Comparison of ENCODE assay signal across 8 cellular contexts in the genomic region with DNA sequence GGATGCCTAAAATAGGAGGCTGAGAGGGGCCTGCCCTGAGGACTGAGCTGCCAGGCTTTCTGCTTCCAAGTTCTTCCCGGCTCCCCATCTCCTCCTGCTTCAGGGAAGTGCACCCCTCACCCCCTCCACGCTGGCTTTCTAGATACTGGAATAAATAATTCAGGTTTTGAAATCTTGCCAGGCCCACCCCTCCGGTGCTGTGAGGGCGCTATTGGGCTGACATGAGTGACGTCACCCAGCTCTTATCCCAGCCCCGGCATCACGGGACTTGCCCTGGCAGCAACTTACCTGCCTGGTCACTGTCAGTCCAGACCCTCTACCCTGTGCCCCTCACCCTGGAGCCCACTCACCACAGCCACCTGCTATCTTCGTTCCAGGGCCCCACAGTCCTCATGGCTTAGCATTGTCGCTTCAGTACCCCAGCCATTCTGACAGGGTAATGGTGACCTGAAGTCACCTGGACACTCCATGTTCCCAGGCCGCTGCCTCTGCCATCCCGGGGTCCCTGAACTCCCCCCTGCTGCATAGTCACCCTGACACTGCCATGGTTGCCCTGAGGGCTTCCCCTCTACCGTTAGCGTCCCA. TPM values are rescaled to one million over a fixed set of nuclear protein-coding genes. Genes with fewer than 3 reads are reported as not detected.
DNase-seq lines count a peak whose midpoint lies in the region; ATAC-seq and TF ChIP-seq lines count a peak whose summit lies in the region.

No MANE protein-coding gene starts in this region.

- H3K4me1 Mint-ChIP-seq in T-cell, result peaks cover 11 to 26% (median 24%) of the 10 kb centered on the region in 3 donors
- peaks cover 20% of the 10 kb centered on the region for H3K4me1 Mint-ChIP-seq in dendritic cell treated with granulocyte-macrophage colony-stimulating factor and Interleukin-4, amounts not matched to agents 40 ng/mL and 50 ng/mL, for 4 days (ENCODE audit: low read depth)
- H3K4me1 Mint-ChIP-seq in stimulated activated naive CD8-positive, alpha-beta T cell treated with anti-CD3 and anti-CD28 coated beads, Interleukin-15, Interleukin-2, amounts not matched to agents 100 ng/mL and 50 ng/mL, for 24 hours (ENCODE audit: low read depth), result peaks cover 17% of the 10 kb centered on the region

- no peak for ATAC-seq in T-cell (replicated peaks in 1 of 4)
- ATAC-seq in left lung, result peak; percentile 62
- ATAC-seq in HG02763 (IDR thresholded peaks at IDR 0.05; ENCODE audit: unreplicated experiment), result no peak
- ATAC-seq in GM19455 (IDR thresholded peaks at IDR 0.05; ENCODE audit: unreplicated experiment), result no peak

- TF ChIP-seq CTCF in left lung (IDR thresholded peaks at IDR 0.05), result no peak

- no peak overlapping the region for H3K27ac Mint-ChIP-seq in T-cell
- peak overlapping the region; percentile 74 for H3K27ac Mint-ChIP-seq in dendritic cell treated with granulocyte-macrophage colony-stimulating factor and Interleukin-4, amounts not matched to agents 40 ng/mL and 50 ng/mL, for 4 days
- peak overlapping the region; percentile 96 for H3K27ac Mint-ChIP-seq in stimulated activated naive CD8-positive, alpha-beta T cell treated with anti-CD3 and anti-CD28 coated beads, Interleukin-15, Interleukin-2, amounts not matched to agents 100 ng/mL and 50 ng/mL, for 24 hours

- peak overlapping the region in 1 of 2 donors; percentile 50 for H3K4me3 ChIP-seq in left lung

- peaks cover 9 to 32% of the 10 kb centered on the region in 2 donors for H3K4me1 ChIP-seq in left lung

- peak overlapping the region; percentile 69 to 95 (median 76) for H3K4me3 Mint-ChIP-seq in T-cell
- peak overlapping the region; percentile 76 for H3K4me3 Mint-ChIP-seq in dendritic cell treated with granulocyte-macrophage colony-stimulating factor and Interleukin-4, amounts not matched to agents 40 ng/mL and 50 ng/mL, for 4 days
- peak overlapping the region; percentile 85 for H3K4me3 Mint-ChIP-seq in stimulated activated naive CD8-positive, alpha-beta T cell treated with anti-CD3 and anti-CD28 coated beads, Interleukin-15, Interleukin-2, amounts not matched to agents 100 ng/mL and 50 ng/mL, for 24 hours

- no peaks in the 10 kb centered on the region for H3K36me3 ChIP-seq in left lung

- no peaks in the 10 kb centered on the region for H3K9me3 Mint-ChIP-seq in T-cell
- no peaks in the 10 kb centered on the region for H3K9me3 Mint-ChIP-seq in dendritic cell treated with granulocyte-macrophage colony-stimulating factor and Interleukin-4, amounts not matched to agents 40 ng/mL and 50 ng/mL, for 4 days
- no peaks in the 10 kb centered on the region for H3K9me3 Mint-ChIP-seq in stimulated activated naive CD8-positive, alpha-beta T cell treated with anti-CD3 and anti-CD28 coated beads, Interleukin-15, Interleukin-2, amounts not matched to agents 100 ng/mL and 50 ng/mL, for 24 hours

- no peaks in the 10 kb centered on the region for H3K9me3 ChIP-seq in left lung

- CTCF ChIA-PET in T-cell (lab: Charles Lee), result interaction anchor here (0.7 to 2.3 kb wide), 10 partner anchors 14 to 1514 kb away, joined by 3 to 9 read pairs (median 4); no protein-coding TSS in a partner anchor

- H3K27ac ChIP-seq in left lung, result peak overlapping the region; percentile 7 to 41

- H3K36me3 Mint-ChIP-seq in T-cell, result no peaks in the 10 kb centered on the region
- no peaks in the 10 kb centered on the region for H3K36me3 Mint-ChIP-seq in dendritic cell treated with granulocyte-macrophage colony-stimulating factor and Interleukin-4, amounts not matched to agents 40 ng/mL and 50 ng/mL, for 4 days (ENCODE audit: low read depth)
- H3K36me3 Mint-ChIP-seq in stimulated activated naive CD8-positive, alpha-beta T cell treated with anti-CD3 and anti-CD28 coated beads, Interleukin-15, Interleukin-2, amounts not matched to agents 100 ng/mL and 50 ng/mL, for 24 hours (ENCODE audit: low read depth), result no peaks in the 10 kb centered on the region

- H3K27me3 Mint-ChIP-seq in T-cell, result peaks cover 0 to 3% of the 10 kb centered on the region in 2 donors
- H3K27me3 Mint-ChIP-seq in dendritic cell treated with granulocyte-macrophage colony-stimulating factor and Interleukin-4, amounts not matched to agents 40 ng/mL and 50 ng/mL, for 4 days, result peaks cover 43% of the 10 kb centered on the region
- H3K27me3 Mint-ChIP-seq in stimulated activated naive CD8-positive, alpha-beta T cell treated with anti-CD3 and anti-CD28 coated beads, Interleukin-15, Interleukin-2, amounts not matched to agents 100 ng/mL and 50 ng/mL, for 24 hours, result no peaks in the 10 kb centered on the region

- POLR2A ChIA-PET in T-cell (lab: Charles Lee), result no interaction called here

- intact Hi-C loops in dendritic cell treated with granulocyte-macrophage colony-stimulating factor and Interleukin-4, amounts not matched to agents 40 ng/mL and 50 ng/mL, for 4 days (cut with micrococcal nuclease), result loop anchor here (1.0 kb wide), 2 partner anchors 34 to 91 kb away; no protein-coding TSS in a partner anchor
- intact Hi-C loops in left lung (cut with DNase I), result loop anchor here (5.0 to 10.0 kb wide), 3 partner anchors 34 to 94 kb away; no protein-coding TSS in a partner anchor

- DNase-seq in activated T-cell treated with anti-CD3 and anti-CD28 coated beads for 48 hours (ENCODE audit: low read depth) (peak; percentile 24), activated T-cell treated with anti-CD3 and anti-CD28 coated beads for 4 hours (no peak), T-cell (peak in 7 of 34 experiments; percentile 16 to 33 (median 24)), left lung (peak in 1 of 2 donors; percentile 67)

- peaks cover 0 to 15% of the 10 kb centered on the region in 2 donors for H3K27me3 ChIP-seq in left lung

RNA-seq across cellular contexts. Expression of gene GPR3, which starts 0.8 kb away (rescaled TPM):
- total RNA-seq in T-cell, result under 1 TPM in 2 of 5 donors, not detected in 3; 0.21 to 0.35 TPM
- total RNA-seq in left lung, result under 1 TPM; 0.16 to 0.29 TPM

RNA-seq across cellular contexts. Expression of gene CD164L2, which starts 8.5 kb away (rescaled TPM):
- total RNA-seq in T-cell (not detected), left lung (1 to 10 TPM; 4.0 to 5.9 TPM)

RNA-seq across cellular contexts. Expression of gene FCN3, which starts 17.0 kb away (rescaled TPM):
- under 1 TPM in 3 of 5 donors, not detected in 2; 0.26 to 0.44 (median 0.38) TPM for total RNA-seq in T-cell
- 100 to 1,000 TPM; 156 to 487 TPM for total RNA-seq in left lung

RNA-seq across cellular contexts. Expression of gene MAP3K6, which starts 24.8 kb away (rescaled TPM):
- total RNA-seq in T-cell (10 to 100 TPM in 3 of 5 donors, 1 to 10 TPM in 2; 7.0 to 31.1 (median 12.8) TPM), left lung (10 to 100 TPM; 81.7 to 83.3 TPM)

RNA-seq across cellular contexts. Expression of gene SYTL1, which starts 49.8 kb away (rescaled TPM):
- total RNA-seq in T-cell (100 to 1,000 TPM; 169 to 240 (median 199) TPM), left lung (10 to 100 TPM; 41.4 to 44.1 TPM)

Comparison
In these comparisons a context has a peak if more than half of its experiments do, and no peak if none do; other contexts are left out.
1. H3K27ac Mint-ChIP-seq: peak in dendritic cell treated with granulocyte-macrophage colony-stimulating factor and Interleukin-4, amounts not matched to agents 40 ng/mL and 50 ng/mL, for 4 days (single experiment) and stimulated activated naive CD8-positive, alpha-beta T cell treated with anti-CD3 and anti-CD28 coated beads, Interleukin-15, Interleukin-2, amounts not matched to agents 100 ng/mL and 50 ng/mL, for 24 hours (single experiment); none in T-cell (0 of 2).
2. RNA of gene CD164L2, which starts 8.5 kb away (total RNA-seq): 4.0 to 5.9 TPM in left lung; not detected in T-cell; every median in the first group is over 4 times any median in the second.
3. RNA of gene FCN3, which starts 17.0 kb away (total RNA-seq): 156 to 487 TPM in left lung; 0.26 to 0.44 TPM in T-cell; every median in the first group is over 100 times any median in the second.
4. Peak in every context shown above with its lines, with median percentiles within 50 percentile points of each other: H3K4me3 Mint-ChIP-seq.